ENCODE assay signal across 29 cellular contexts in the genomic region with DNA sequence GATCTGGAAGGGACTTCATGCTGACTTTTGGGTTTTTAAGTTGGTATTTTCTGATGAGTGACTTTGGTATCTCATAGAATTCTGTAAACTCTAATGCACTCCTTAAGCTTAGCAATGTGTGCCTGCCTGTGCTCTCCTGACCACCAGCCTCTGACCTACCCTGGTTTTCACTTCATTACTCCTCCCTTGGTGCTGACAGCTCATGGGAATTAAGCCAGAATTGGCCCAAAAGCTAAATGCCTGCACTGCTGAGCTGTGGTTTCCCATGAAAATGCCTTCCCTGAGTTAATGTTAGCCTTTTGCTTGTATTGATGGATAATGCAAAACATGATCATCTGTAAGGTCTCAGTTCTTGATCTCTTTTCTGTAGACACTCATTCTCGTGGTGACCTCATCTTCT. TPM values are rescaled to one million over a fixed set of nuclear protein-coding genes. Genes with fewer than 3 reads are reported as not detected.
A peak's percentile ranks its signal among the peaks of the same experiment; 100 is the strongest.
DNase-seq lines count a peak whose midpoint lies in the region; ATAC-seq and TF ChIP-seq lines count a peak whose summit lies in the region.
"Had no signal": no experiment of that assay in that cellular context is flagged by ENCODE, and none has a peak within 500 bp of the region (broad histone marks: within the 10 kb centered on the region; RNA-seq: fewer than 3 reads in every experiment).

No MANE protein-coding gene starts in this region.

- no peak overlapping the region for H3K27ac Mint-ChIP-seq in endodermal cell
- H3K27ac Mint-ChIP-seq: activated T-helper 2 cell treated with anti-CD3 and anti-CD28 coated beads, Interferon-gamma antibody, Interleukin-2, Interleukin-4, amounts not matched to agents 10 μg/mL and 5 μg/mL and 100 μg/mL, durations not matched to agents 14 hours and 24 hours and 36 hours; naive B cell had no signal

- H3K36me3 ChIP-seq in HEK293 (ENCODE audit: control insufficient read depth in 2 of 2, insufficient read depth in 1 of 2, low read length in 2 of 2) (no peaks in the 10 kb centered on the region; a peak in 1 of 3 replicates), spleen (no peaks in the 10 kb centered on the region), endodermal cell (ENCODE audit: control insufficient read depth, insufficient read depth, low read length) (no peaks in the 10 kb centered on the region)
- H3K36me3 ChIP-seq: left lung, tibial nerve had no signal

- ATAC-seq in left cardiac atrium: peak; percentile 94 to 96
- ATAC-seq in sciatic nerve: peak; percentile 81
- ATAC-seq in GM18519 (IDR thresholded peaks at IDR 0.05; ENCODE audit: low FRiP score, unreplicated experiment): no peak
- ATAC-seq: foreskin keratinocyte, left lung had no signal

- H3K27ac ChIP-seq in HEK293 (ENCODE audit: extremely low read depth, low read depth, low read length) (no peak overlapping the region), spleen (no peak overlapping the region), endodermal cell (ENCODE audit: low read depth, low read length) (no peak overlapping the region)
- H3K27ac ChIP-seq: C4-2B, foreskin keratinocyte, left lung, tibial nerve had no signal

- POLR2A ChIA-PET in HEK293 (lab: Yijun Ruan, JAX): no interaction called here

- H3K4me3 ChIP-seq in HEK293 (ENCODE audit: low read depth, low read length) (no peak overlapping the region), spleen (no peak overlapping the region), endodermal cell (ENCODE audit: low read length) (no peak overlapping the region)
- H3K4me3 ChIP-seq: left lung, smooth muscle cell, tibial nerve had no signal

- WGBS in spleen, 5 donors: 80 to 90% (median 88%) methylated on average over 1 of the region's 1 CpG
- WGBS in endodermal cell (ENCODE audit: insufficient coverage in 1 of 2, insufficient read length in 1 of 2), 2 experiments: 89 to 100% methylated on average over 1 of the region's 1 CpG

- H3K4me3 Mint-ChIP-seq in endodermal cell: no peak overlapping the region
- H3K4me3 Mint-ChIP-seq: activated naive CD8-positive, alpha-beta T cell treated with anti-CD3 and anti-CD28 coated beads, Interleukin-2, amount 10 ng/mL, durations not matched to agents 7 days and 5 days; brain; naive B cell had no signal

- intact Hi-C loops in left cardiac atrium (cut with DNase I) (no loop called here), sciatic nerve (cut with DNase I) (no loop called here), spleen (cut with DNase I; ENCODE audit: low total_unique reads) (no loop called here)

- DNase-seq in astrocyte of the hippocampus (ENCODE audit: low read depth, low spot score) (peak; percentile 73), left cardiac atrium (peak; percentile 48), sciatic nerve (ENCODE audit: low spot score) (no peak), spleen (no peak), endodermal cell (no peak)
- DNase-seq: activated CD4-positive, alpha-beta T cell treated with anti-CD3 and anti-CD28 coated beads, Interleukin-2, amount 50 U/mL, for 48 hours; activated naive CD8-positive, alpha-beta T cell treated with anti-CD3 and anti-CD28 coated beads, Interleukin-2, amount 10 ng/mL, durations not matched to agents 7 days and 5 days; Calu3; DMS79 treated with DMSO at 0.1 percent for 48 hours; effector memory CD4-positive, alpha-beta T cell; erythroblast; foreskin keratinocyte; HCEC 1CT; hippocampal formation; KBM-7; left lung; naive B cell; NCI-H1417 treated with DMSO at 0.1 percent for 48 hours; NCI-H2081 treated with DMSO at 0.1 percent for 48 hours; NCI-H82; nucleus accumbens; stimulated activated CD4-positive, alpha-beta T cell treated with anti-CD3 and anti-CD28 coated beads, Interleukin-2, amount 100 ng/mL, for 24 hours had no signal

- H3K9me3 Mint-ChIP-seq in endodermal cell: no peaks in the 10 kb centered on the region
- H3K9me3 Mint-ChIP-seq: activated naive CD8-positive, alpha-beta T cell treated with anti-CD3 and anti-CD28 coated beads, Interleukin-2, amount 10 ng/mL, durations not matched to agents 7 days and 5 days; activated T-helper 2 cell treated with anti-CD3 and anti-CD28 coated beads, Interferon-gamma antibody, Interleukin-2, Interleukin-4, amounts not matched to agents 10 μg/mL and 5 μg/mL and 100 μg/mL, durations not matched to agents 14 hours and 24 hours and 36 hours; brain; naive B cell had no signal

- peaks cover 6% of the 10 kb centered on the region; the same call in 1 of the 2 replicates for H3K4me1 ChIP-seq in HEK293 (ENCODE audit: control insufficient read depth, insufficient read depth, low read length)
- no peaks in the 10 kb centered on the region for H3K4me1 ChIP-seq in spleen
- H3K4me1 ChIP-seq in endodermal cell (ENCODE audit: control insufficient read depth, insufficient read depth, low read length): no peaks in the 10 kb centered on the region
- H3K4me1 ChIP-seq: left lung had no signal

- no peak overlapping the region for H3K9ac ChIP-seq in endodermal cell (ENCODE audit: extremely low read depth, low read length, poor library complexity, severe bottlenecking)

- CTCF ChIA-PET in HEK293 (lab: Yijun Ruan, JAX): no interaction called here

- H3K9me3 ChIP-seq in HEK293 (ENCODE audit: control insufficient read depth, insufficient read depth, low read depth, low read length) (no peaks in the 10 kb centered on the region), spleen (no peaks in the 10 kb centered on the region), endodermal cell (ENCODE audit: control insufficient read depth, low read length) (no peaks in the 10 kb centered on the region)
- H3K9me3 ChIP-seq: left lung, tibial nerve had no signal

- no peak for TF ChIP-seq POLR2A in spleen (IDR thresholded peaks at IDR 0.05)

- peaks cover 18% of the 10 kb centered on the region for H3K4me1 Mint-ChIP-seq in endodermal cell
- H3K4me1 Mint-ChIP-seq: naive B cell had no signal

- H3K36me3 Mint-ChIP-seq in endodermal cell (ENCODE audit: low read depth): peaks cover 6% of the 10 kb centered on the region
- H3K36me3 Mint-ChIP-seq: activated naive CD8-positive, alpha-beta T cell treated with anti-CD3 and anti-CD28 coated beads, Interleukin-2, amount 10 ng/mL, durations not matched to agents 7 days and 5 days; brain; naive B cell had no signal

- TF ChIP-seq CTCF in HEK293 (tag by site-specific recombination; IDR thresholded peaks at IDR 0.05) (no peak), spleen (IDR thresholded peaks at IDR 0.05 in 8 of 11, conservative IDR thresholded peaks at IDR 0.05 in 3 of 11) (no peak), endodermal cell (conservative IDR thresholded peaks at IDR 0.05) (no peak)

- no peaks in the 10 kb centered on the region for H3K27me3 Mint-ChIP-seq in endodermal cell (ENCODE audit: insufficient read depth)
- H3K27me3 Mint-ChIP-seq: activated naive CD8-positive, alpha-beta T cell treated with anti-CD3 and anti-CD28 coated beads, Interleukin-2, amount 10 ng/mL, durations not matched to agents 7 days and 5 days; brain had no signal

- H3K27me3 ChIP-seq in spleen (replicated peaks in 1 of 7) (no peaks in the 10 kb centered on the region), endodermal cell (ENCODE audit: control insufficient read depth, insufficient read depth, low read length, poor library complexity, severe bottlenecking) (no peaks in the 10 kb centered on the region)
- H3K27me3 ChIP-seq: foreskin keratinocyte, left lung, tibial nerve had no signal

TF ChIP-seq in HEK293, 187 proteins besides CTCF, POLR2A, EP300 and RAD21:
- TF ChIP-seq ZNF776 (tag by site-specific recombination; IDR thresholded peaks at IDR 0.05; ENCODE audit: borderline replicate concordance): no peak
- no peak for TF ChIP-seq IKZF3 (tag by site-specific recombination; IDR thresholded peaks at IDR 0.05)
- TF ChIP-seq, protein P1, sequence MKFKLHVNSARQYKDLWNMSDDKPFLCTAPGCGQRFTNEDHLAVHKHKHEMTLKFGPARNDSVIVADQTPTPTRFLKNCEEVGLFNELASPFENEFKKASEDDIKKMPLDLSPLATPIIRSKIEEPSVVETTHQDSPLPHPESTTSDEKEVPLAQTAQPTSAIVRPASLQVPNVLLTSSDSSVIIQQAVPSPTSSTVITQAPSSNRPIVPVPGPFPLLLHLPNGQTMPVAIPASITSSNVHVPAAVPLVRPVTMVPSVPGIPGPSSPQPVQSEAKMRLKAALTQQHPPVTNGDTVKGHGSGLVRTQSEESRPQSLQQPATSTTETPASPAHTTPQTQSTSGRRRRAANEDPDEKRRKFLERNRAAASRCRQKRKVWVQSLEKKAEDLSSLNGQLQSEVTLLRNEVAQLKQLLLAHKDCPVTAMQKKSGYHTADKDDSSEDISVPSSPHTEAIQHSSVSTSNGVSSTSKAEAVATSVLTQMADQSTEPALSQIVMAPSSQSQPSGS (tag by site-specific recombination; IDR thresholded peaks at IDR 0.05; ENCODE audit: low read depth): 0 out of 2 replicates have a peak, but pooled peaks have one; percentile 9
- TF ChIP-seq, protein P2, sequence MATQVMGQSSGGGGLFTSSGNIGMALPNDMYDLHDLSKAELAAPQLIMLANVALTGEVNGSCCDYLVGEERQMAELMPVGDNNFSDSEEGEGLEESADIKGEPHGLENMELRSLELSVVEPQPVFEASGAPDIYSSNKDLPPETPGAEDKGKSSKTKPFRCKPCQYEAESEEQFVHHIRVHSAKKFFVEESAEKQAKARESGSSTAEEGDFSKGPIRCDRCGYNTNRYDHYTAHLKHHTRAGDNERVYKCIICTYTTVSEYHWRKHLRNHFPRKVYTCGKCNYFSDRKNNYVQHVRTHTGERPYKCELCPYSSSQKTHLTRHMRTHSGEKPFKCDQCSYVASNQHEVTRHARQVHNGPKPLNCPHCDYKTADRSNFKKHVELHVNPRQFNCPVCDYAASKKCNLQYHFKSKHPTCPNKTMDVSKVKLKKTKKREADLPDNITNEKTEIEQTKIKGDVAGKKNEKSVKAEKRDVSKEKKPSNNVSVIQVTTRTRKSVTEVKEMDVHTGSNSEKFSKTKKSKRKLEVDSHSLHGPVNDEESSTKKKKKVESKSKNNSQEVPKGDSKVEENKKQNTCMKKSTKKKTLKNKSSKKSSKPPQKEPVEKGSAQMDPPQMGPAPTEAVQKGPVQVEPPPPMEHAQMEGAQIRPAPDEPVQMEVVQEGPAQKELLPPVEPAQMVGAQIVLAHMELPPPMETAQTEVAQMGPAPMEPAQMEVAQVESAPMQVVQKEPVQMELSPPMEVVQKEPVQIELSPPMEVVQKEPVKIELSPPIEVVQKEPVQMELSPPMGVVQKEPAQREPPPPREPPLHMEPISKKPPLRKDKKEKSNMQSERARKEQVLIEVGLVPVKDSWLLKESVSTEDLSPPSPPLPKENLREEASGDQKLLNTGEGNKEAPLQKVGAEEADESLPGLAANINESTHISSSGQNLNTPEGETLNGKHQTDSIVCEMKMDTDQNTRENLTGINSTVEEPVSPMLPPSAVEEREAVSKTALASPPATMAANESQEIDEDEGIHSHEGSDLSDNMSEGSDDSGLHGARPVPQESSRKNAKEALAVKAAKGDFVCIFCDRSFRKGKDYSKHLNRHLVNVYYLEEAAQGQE (tag by site-specific recombination; IDR thresholded peaks at IDR 0.05): no peak
- TF ChIP-seq FEZF1 (tag by site-specific recombination; IDR thresholded peaks at IDR 0.05): peak; percentile 69

RNA-seq across cellular contexts. Expression of a gene that starts 18.2 kb away (rescaled TPM):
- total RNA-seq in left cardiac atrium (100 to 1,000 TPM; 110 to 137 TPM), sciatic nerve (42.1 TPM), spleen (10 to 100 TPM in 4 of 7 donors, 1 to 10 TPM in 3; 8.3 to 15.7 (median 13.0) TPM), endodermal cell (10 to 100 TPM; 29.4 to 42.7 TPM)
- polyA plus RNA-seq in spleen: 1 to 10 TPM; 4.6 to 5.4 (median 4.9) TPM
- 11.8 TPM for polyA plus RNA-seq in endodermal cell (2013, experiment 1 of 2)
- polyA plus RNA-seq in endodermal cell (2013, experiment 2 of 2): 11.0 TPM

Comparison
In these comparisons a context has a peak if more than half of its experiments do, and no peak if none do; other contexts are left out.
1. DNase-seq: peak in astrocyte of the hippocampus (single experiment) and left cardiac atrium (single experiment); none in sciatic nerve (single experiment), spleen (single experiment) and endodermal cell (single experiment).